Comparison of ENCODE assay signal across 1 cellular context in the genomic region with DNA sequence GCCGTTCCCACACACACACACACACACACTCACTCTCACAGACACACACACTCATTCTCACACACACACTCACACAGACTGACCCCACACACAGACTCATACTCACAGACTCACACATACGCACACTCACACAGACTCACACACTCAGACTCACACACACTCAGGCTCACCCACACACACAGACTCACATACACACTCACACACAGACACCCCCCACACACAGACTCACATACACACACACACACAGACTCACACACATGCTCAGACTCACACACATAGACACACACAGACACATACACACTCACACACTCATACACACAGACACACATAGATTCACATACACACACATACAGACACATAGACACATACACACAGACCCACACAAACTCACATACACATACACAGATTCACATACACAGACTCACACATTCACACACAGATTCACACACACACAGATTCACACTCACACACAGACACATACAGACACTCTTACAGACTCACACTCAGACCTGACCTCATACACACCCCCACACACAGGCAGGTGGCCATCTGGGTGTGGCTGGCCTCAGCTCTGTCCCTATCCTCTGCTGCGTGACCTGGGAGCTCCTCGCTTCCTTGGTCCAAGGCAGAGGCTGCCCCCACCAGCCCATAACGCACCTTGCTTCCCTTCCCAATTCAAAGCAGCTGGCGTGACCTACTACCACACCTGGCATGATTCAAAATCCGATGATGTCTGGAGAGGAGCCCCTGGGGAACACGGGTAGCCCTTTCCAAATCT.
TF ChIP-seq lines count a peak whose summit lies in the region.

No MANE protein-coding gene starts in this region.

TF ChIP-seq in K562, 482 proteins besides CTCF, POLR2A, EP300 and RAD21:
- TF ChIP-seq XRCC4 (IDR thresholded peaks at IDR 0.05; ENCODE audit: extremely low read depth, insufficient read depth, insufficient read length): no peak
- no peak for TF ChIP-seq HDAC1 (IDR thresholded peaks at IDR 0.05)
- no peak for TF ChIP-seq THRAP3 (IDR thresholded peaks at IDR 0.05; ENCODE audit: borderline replicate concordance)
- no peak for TF ChIP-seq NFIX (CRISPR knock-in tag; IDR thresholded peaks at IDR 0.05; ENCODE audit: low read depth)
- TF ChIP-seq MCM5 (IDR thresholded peaks at IDR 0.05; ENCODE audit: low read depth): no peak
- no peak for TF ChIP-seq HNRNPH1 (optimal IDR thresholded peaks at IDR 0.05; ENCODE audit: low read depth, low read length)
- TF ChIP-seq ATF6 (CRISPR knock-in tag; IDR thresholded peaks at IDR 0.05): no peak
- no peak for TF ChIP-seq SIRT6 (IDR thresholded peaks at IDR 0.05; ENCODE audit: low read depth, low read length)
